In genomic region chr11:4064278-4064955, GRCh38 we compare ENCODE assay signal across 16 cellular contexts. TPM values are rescaled to one million over a fixed set of nuclear protein-coding genes. Genes with fewer than 3 reads are reported as not detected.
A peak's percentile ranks its signal among the peaks of the same experiment; 100 is the strongest.
DNase-seq lines count a peak whose midpoint lies in the region; ATAC-seq and TF ChIP-seq lines count a peak whose summit lies in the region.
"Had no signal": no experiment of that assay in that cellular context is flagged by ENCODE, and none has a peak within 500 bp of the region (broad histone marks: within the 10 kb centered on the region; RNA-seq: fewer than 3 reads in every experiment).

No MANE protein-coding gene starts in this region.

- peaks cover 12% of the 10 kb centered on the region for H3K36me3 Mint-ChIP-seq in activated naive CD4-positive, alpha-beta T cell treated with anti-CD3 and anti-CD28 coated beads, Interleukin-2, amount 50 U/mL, for 24 hours
- peaks cover 34% of the 10 kb centered on the region for H3K36me3 Mint-ChIP-seq in activated naive CD4-positive, alpha-beta T cell treated with anti-CD3 and anti-CD28 coated beads, Interleukin-2, amount 10 ng/mL, durations not matched to agents 7 days and 5 days
- peaks cover 28% of the 10 kb centered on the region for H3K36me3 Mint-ChIP-seq in T-cell
- H3K36me3 Mint-ChIP-seq in immature natural killer cell: peaks cover 5 to 21% (median 7%) of the 10 kb centered on the region in 3 donors

- H3K27me3 Mint-ChIP-seq in activated naive CD4-positive, alpha-beta T cell treated with anti-CD3 and anti-CD28 coated beads, Interleukin-2, amount 50 U/mL, for 24 hours: no peaks in the 10 kb centered on the region
- H3K27me3 Mint-ChIP-seq in activated naive CD4-positive, alpha-beta T cell treated with anti-CD3 and anti-CD28 coated beads, Interleukin-2, amount 10 ng/mL, durations not matched to agents 7 days and 5 days: no peaks in the 10 kb centered on the region
- H3K27me3 Mint-ChIP-seq in T-cell (no peaks in the 10 kb centered on the region), immature natural killer cell (ENCODE audit: low read depth in 3 of 3) (peaks cover 0 to 1% (median 0%) of the 10 kb centered on the region in 3 donors)

- no peak for DNase-seq in activated naive CD4-positive, alpha-beta T cell treated with anti-CD3 and anti-CD28 coated beads, Interleukin-2, amount 10 ng/mL, durations not matched to agents 7 days and 5 days
- no peak for DNase-seq in T-cell
- DNase-seq in immature natural killer cell: no peak
- DNase-seq in stimulated activated naive CD8-positive, alpha-beta T cell treated with anti-CD3 and anti-CD28 coated beads, Interleukin-15, Interleukin-2, amounts not matched to agents 100 U/mL and 50 U/mL, for 24 hours: no peak
- DNase-seq in cerebellar nuclear complex (lab: John Stamatoyannopoulos, UW): no peak
- no peak for DNase-seq in omental fat pad (ENCODE audit: low spot score)
- no peak for DNase-seq in cerebellum (ENCODE audit: low spot score)
- DNase-seq: activated gamma-delta T cell; effector CD4-positive, alpha-beta T cell; NCI-H1436; NCI-H226; occipital lobe; SJCRH30; stimulated activated CD4-positive, alpha-beta T cell treated with anti-CD3 and anti-CD28 coated beads, Interleukin-4, amount 100 ng/mL, for 1 hour had no signal

- POLR2A ChIA-PET in T-cell (lab: Charles Lee): interaction anchor here (0.5 to 0.6 kb wide), 2 partner anchors 14 to 84 kb away, joined by 3 to 8 read pairs; no protein-coding TSS in a partner anchor

- no peak for TF ChIP-seq CTCF in omental fat pad (IDR thresholded peaks at IDR 0.05)

- no peak for ATAC-seq in T-cell (replicated peaks in 1 of 4)
- peak; percentile 33 for ATAC-seq in stimulated activated naive CD8-positive, alpha-beta T cell treated with anti-CD3 and anti-CD28 coated beads, Interleukin-15, Interleukin-2, amounts not matched to agents 100 U/mL and 50 U/mL, for 24 hours
- no peak for ATAC-seq in omental fat pad (ENCODE audit: low FRiP score)

- peaks cover 61% of the 10 kb centered on the region for H3K4me1 Mint-ChIP-seq in activated naive CD4-positive, alpha-beta T cell treated with anti-CD3 and anti-CD28 coated beads, Interleukin-2, amount 50 U/mL, for 24 hours
- peaks cover 32% of the 10 kb centered on the region for H3K4me1 Mint-ChIP-seq in activated naive CD4-positive, alpha-beta T cell treated with anti-CD3 and anti-CD28 coated beads, Interleukin-2, amount 10 ng/mL, durations not matched to agents 7 days and 5 days
- H3K4me1 Mint-ChIP-seq in T-cell: peaks cover 58 to 59% (median 59%) of the 10 kb centered on the region in 3 donors
- peaks cover 52 to 63% of the 10 kb centered on the region in 2 donors for H3K4me1 Mint-ChIP-seq in immature natural killer cell

- H3K4me3 Mint-ChIP-seq in activated naive CD4-positive, alpha-beta T cell treated with anti-CD3 and anti-CD28 coated beads, Interleukin-2, amount 50 U/mL, for 24 hours: no peak overlapping the region
- no peak overlapping the region for H3K4me3 Mint-ChIP-seq in activated naive CD4-positive, alpha-beta T cell treated with anti-CD3 and anti-CD28 coated beads, Interleukin-2, amount 10 ng/mL, durations not matched to agents 7 days and 5 days
- no peak overlapping the region for H3K4me3 Mint-ChIP-seq in T-cell
- no peak overlapping the region for H3K4me3 Mint-ChIP-seq in immature natural killer cell
- H3K4me3 Mint-ChIP-seq: mesothelial cell of epicardium had no signal

- H3K9me3 Mint-ChIP-seq in activated naive CD4-positive, alpha-beta T cell treated with anti-CD3 and anti-CD28 coated beads, Interleukin-2, amount 50 U/mL, for 24 hours: no peaks in the 10 kb centered on the region
- no peaks in the 10 kb centered on the region for H3K9me3 Mint-ChIP-seq in activated naive CD4-positive, alpha-beta T cell treated with anti-CD3 and anti-CD28 coated beads, Interleukin-2, amount 10 ng/mL, durations not matched to agents 7 days and 5 days
- H3K9me3 Mint-ChIP-seq in T-cell (no peaks in the 10 kb centered on the region), immature natural killer cell (no peaks in the 10 kb centered on the region)
- H3K9me3 Mint-ChIP-seq: mesothelial cell of epicardium had no signal

- CTCF ChIA-PET in activated naive CD4-positive, alpha-beta T cell treated with anti-CD3 and anti-CD28 coated beads, Interleukin-2, amount 10 ng/mL, durations not matched to agents 7 days and 5 days (lab: Charles Lee): interaction anchor here (1.0 to 12.0 kb wide), 7 partner anchors 8 to 257 kb away, joined by 3 to 169 read pairs (median 4); partner anchors contain the start of gene STIM1
- CTCF ChIA-PET in T-cell (lab: Charles Lee): interaction anchor here (0.5 to 4.0 kb wide), 7 partner anchors 8 to 228 kb away, joined by 3 to 17 read pairs (median 4); partner anchors contain the start of gene STIM1 (in 1 of the 2)

- H3K27ac Mint-ChIP-seq in activated naive CD4-positive, alpha-beta T cell treated with anti-CD3 and anti-CD28 coated beads, Interleukin-2, amount 50 U/mL, for 24 hours: peak overlapping the region; percentile 92
- H3K27ac Mint-ChIP-seq in activated naive CD4-positive, alpha-beta T cell treated with anti-CD3 and anti-CD28 coated beads, Interleukin-2, amount 10 ng/mL, durations not matched to agents 7 days and 5 days: no peak overlapping the region
- peak overlapping the region; percentile 84 to 87 for H3K27ac Mint-ChIP-seq in T-cell
- H3K27ac Mint-ChIP-seq in immature natural killer cell: peak overlapping the region in 5 of 6 donors; percentile 8 to 80 (median 47)

RNA-seq across cellular contexts. Expression of gene RRM1, which starts 30.2 kb away (rescaled TPM):
- total RNA-seq in T-cell (10 to 100 TPM; 27.4 to 50.8 (median 36.1) TPM), omental fat pad (10 to 100 TPM; 26.0 to 42.4 (median 36.6) TPM), cerebellum (61.4 TPM)
- polyA plus RNA-seq in immature natural killer cell: 10 to 100 TPM; 18.8 to 26.2 (median 25.9) TPM
